Comparison of ENCODE assay signal across 13 cellular contexts in genomic region chr5:43316421-43316820, GRCh38.
"Had no signal": no experiment of that assay in that cellular context is flagged by ENCODE, and none has a peak within 500 bp of the region (broad histone marks: within the 10 kb centered on the region; RNA-seq: fewer than 3 reads in every experiment).

No MANE protein-coding gene starts in this region.

- H3K9ac ChIP-seq: parathyroid adenoma had no signal

- H3K27me3 ChIP-seq: body of pancreas, suprapubic skin, upper lobe of right lung had no signal

- H3K4me1 ChIP-seq: parathyroid adenoma had no signal

- DNase-seq: activated gamma-delta T cell; amniotic stem cell; body of pancreas; cortex of kidney; effector CD8-positive, alpha-beta T cell; islet precursor cell; midbrain; right cardiac atrium; upper lobe of right lung had no signal

- H3K9me3 ChIP-seq: body of pancreas, suprapubic skin, upper lobe of right lung had no signal

- H3K27ac ChIP-seq: body of pancreas, parathyroid adenoma, suprapubic skin, upper lobe of right lung had no signal

- H3K27me3 Mint-ChIP-seq: stimulated activated memory B cell treated with anti-CD40 and anti-IgM and Interleukin-4, amounts not matched to agents 10 μg/mL and 1 μg/mL and 100 μg/mL, for 72 hours had no signal

- H3K36me3 ChIP-seq: suprapubic skin, upper lobe of right lung had no signal

- H3K9me3 Mint-ChIP-seq: central memory CD8-positive, alpha-beta T cell had no signal

- H3K4me3 Mint-ChIP-seq: central memory CD8-positive, alpha-beta T cell; stimulated activated memory B cell treated with anti-CD40 and anti-IgM and Interleukin-4, amounts not matched to agents 10 μg/mL and 1 μg/mL and 100 μg/mL, for 72 hours had no signal

- H3K4me3 ChIP-seq: body of pancreas, suprapubic skin, upper lobe of right lung had no signal

- ATAC-seq: body of pancreas; right cardiac atrium; stimulated activated memory B cell treated with anti-CD40 and anti-IgM and Interleukin-4, amounts not matched to agents 10 μg/mL and 1 μg/mL and 100 μg/mL, for 72 hours; upper lobe of right lung had no signal
